Comparison of ENCODE assay signal across 28 cellular contexts in genomic region chr9:90511711-90512110, GRCh38.
"Had no signal": no experiment of that assay in that cellular context is flagged by ENCODE, and none has a peak within 500 bp of the region (broad histone marks: within the 10 kb centered on the region; RNA-seq: fewer than 3 reads in every experiment).

No MANE protein-coding gene starts in this region.

- H3K27me3 ChIP-seq: stomach, suprapubic skin, testis, thyroid gland, tibial artery, tibial nerve, transverse colon, upper lobe of left lung, upper lobe of right lung, uterus, vagina had no signal

- H3K36me3 Mint-ChIP-seq: stimulated activated effector memory CD8-positive, alpha-beta T cell treated with anti-CD3 and anti-CD28 coated beads, Interleukin-12 subunit alpha, Interleukin-12 subunit beta, amount 100 ng/mL, for 72 hours; stimulated activated memory B cell treated with anti-CD40 and anti-IgM and Interleukin-4, amounts not matched to agents 10 μg/mL and 1 μg/mL and 100 μg/mL, for 72 hours; stimulated activated naive B cell treated with anti-CD40 and anti-IgM and Interleukin-4, amounts not matched to agents 10 μg/mL and 1 μg/mL and 100 μg/mL, for 72 hours; type B pancreatic cell had no signal

- H3K4me3 Mint-ChIP-seq: stimulated activated effector memory CD8-positive, alpha-beta T cell treated with anti-CD3 and anti-CD28 coated beads, Interleukin-12 subunit alpha, Interleukin-12 subunit beta, amount 100 ng/mL, for 72 hours; stimulated activated memory B cell treated with anti-CD40 and anti-IgM and Interleukin-4, amounts not matched to agents 10 μg/mL and 1 μg/mL and 100 μg/mL, for 72 hours; stimulated activated naive B cell treated with anti-CD40 and anti-IgM and Interleukin-4, amounts not matched to agents 10 μg/mL and 1 μg/mL and 100 μg/mL, for 72 hours; stimulated activated naive CD8-positive, alpha-beta T cell treated with anti-CD3 and anti-CD28 coated beads, Interleukin-15, amount 100 ng/mL, for 72 hours; stimulated activated naive CD8-positive, alpha-beta T cell treated with anti-CD3 and anti-CD28 coated beads, Interleukin-15, Interleukin-2, amounts not matched to agents 100 ng/mL and 50 ng/mL, for 24 hours; type B pancreatic cell had no signal

- H3K9me3 Mint-ChIP-seq: stimulated activated effector memory CD8-positive, alpha-beta T cell treated with anti-CD3 and anti-CD28 coated beads, Interleukin-12 subunit alpha, Interleukin-12 subunit beta, amount 100 ng/mL, for 72 hours; stimulated activated memory B cell treated with anti-CD40 and anti-IgM and Interleukin-4, amounts not matched to agents 10 μg/mL and 1 μg/mL and 100 μg/mL, for 72 hours; stimulated activated naive B cell treated with anti-CD40 and anti-IgM and Interleukin-4, amounts not matched to agents 10 μg/mL and 1 μg/mL and 100 μg/mL, for 72 hours; stimulated activated naive CD8-positive, alpha-beta T cell treated with anti-CD3 and anti-CD28 coated beads, Interleukin-15, amount 100 ng/mL, for 72 hours; stimulated activated naive CD8-positive, alpha-beta T cell treated with anti-CD3 and anti-CD28 coated beads, Interleukin-15, Interleukin-2, amounts not matched to agents 100 ng/mL and 50 ng/mL, for 24 hours; type B pancreatic cell had no signal

- H3K9me3 ChIP-seq: stomach, suprapubic skin, testis, thoracic aorta, thyroid gland, tibial artery, tibial nerve, transverse colon, upper lobe of left lung, upper lobe of right lung, uterus, vagina had no signal

- H3K27me3 Mint-ChIP-seq: stimulated activated memory B cell treated with anti-CD40 and anti-IgM and Interleukin-4, amounts not matched to agents 10 μg/mL and 1 μg/mL and 100 μg/mL, for 72 hours; stimulated activated naive CD8-positive, alpha-beta T cell treated with anti-CD3 and anti-CD28 coated beads, Interleukin-15, amount 100 ng/mL, for 72 hours; type B pancreatic cell had no signal

- ATAC-seq: stimulated activated effector memory CD8-positive, alpha-beta T cell treated with anti-CD3 and anti-CD28 coated beads, Interleukin-12 subunit alpha, Interleukin-12 subunit beta, amount 100 ng/mL, for 72 hours; stimulated activated memory B cell treated with anti-CD40 and anti-IgM and Interleukin-4, amounts not matched to agents 10 μg/mL and 1 μg/mL and 100 μg/mL, for 72 hours; stimulated activated naive B cell treated with anti-CD40 and anti-IgM and Interleukin-4, amounts not matched to agents 10 μg/mL and 1 μg/mL and 100 μg/mL, for 72 hours; stimulated activated naive CD8-positive, alpha-beta T cell treated with anti-CD3 and anti-CD28 coated beads, Interleukin-15, amount 100 ng/mL, for 72 hours; stimulated activated naive CD8-positive, alpha-beta T cell treated with anti-CD3 and anti-CD28 coated beads, Interleukin-15, Interleukin-2, amounts not matched to agents 100 U/mL and 50 U/mL, for 24 hours; upper lobe of right lung had no signal

- H3K36me3 ChIP-seq: stomach, suprapubic skin, thoracic aorta, thyroid gland, tibial artery, tibial nerve, transverse colon, upper lobe of left lung, upper lobe of right lung, uterus, vagina had no signal

- H3K27ac Mint-ChIP-seq: stimulated activated effector memory CD8-positive, alpha-beta T cell treated with anti-CD3 and anti-CD28 coated beads, Interleukin-12 subunit alpha, Interleukin-12 subunit beta, amount 100 ng/mL, for 72 hours; stimulated activated memory B cell treated with anti-CD40 and anti-IgM and Interleukin-4, amounts not matched to agents 10 μg/mL and 1 μg/mL and 100 μg/mL, for 72 hours; stimulated activated naive B cell treated with anti-CD40 and anti-IgM and Interleukin-4, amounts not matched to agents 10 μg/mL and 1 μg/mL and 100 μg/mL, for 72 hours; stimulated activated naive CD8-positive, alpha-beta T cell treated with anti-CD3 and anti-CD28 coated beads, Interleukin-15, amount 100 ng/mL, for 72 hours; stimulated activated naive CD8-positive, alpha-beta T cell treated with anti-CD3 and anti-CD28 coated beads, Interleukin-15, Interleukin-2, amounts not matched to agents 100 ng/mL and 50 ng/mL, for 24 hours; type B pancreatic cell had no signal

- H3K4me3 ChIP-seq: stomach, suprapubic skin, testis, thoracic aorta, thyroid gland, tibial artery, tibial nerve, transverse colon, upper lobe of left lung, upper lobe of right lung, uterus, vagina had no signal

- DNase-seq: stimulated activated CD4-positive, alpha-beta T cell treated with anti-CD3 and anti-CD28 coated beads, Interleukin-2, amount 100 ng/mL, for 24 hours; stimulated activated CD4-positive, alpha-beta T cell treated with anti-CD3 and anti-CD28 coated beads, Interleukin-2, amount 100 ng/mL, for 48 hours; stimulated activated CD4-positive, alpha-beta T cell treated with anti-CD3 and anti-CD28 coated beads, Interleukin-4, amount 100 ng/mL, for 1 hour; stimulated activated CD4-positive, alpha-beta T cell treated with anti-CD3 and anti-CD28 coated beads, Interleukin-4, amount 100 ng/mL, for 24 hours; stimulated activated CD4-positive, alpha-beta T cell treated with anti-CD3 and anti-CD28 coated beads, Interleukin-4, amount 100 ng/mL, for 4 hours; stimulated activated CD8-positive, alpha-beta memory T cell treated with anti-CD3 and anti-CD28 coated beads, Interleukin-4, amount 100 ng/mL, for 48 hours; stimulated activated naive B cell treated with anti-CD40 and anti-IgM and Interleukin-4, amounts not matched to agents 10 μg/mL and 1 μg/mL and 100 μg/mL, for 72 hours; stimulated activated naive CD4-positive, alpha-beta T cell; stimulated activated naive CD4-positive, alpha-beta T cell treated with Interleukin-2 at 50 U/mL for 16 hours; stimulated activated naive CD8-positive, alpha-beta T cell treated with anti-CD3 and anti-CD28 coated beads, Interleukin-15, amount 100 ng/mL, for 72 hours; stimulated activated naive CD8-positive, alpha-beta T cell treated with anti-CD3 and anti-CD28 coated beads, Interleukin-15, Interleukin-2, amounts not matched to agents 100 U/mL and 50 U/mL, for 24 hours; stomach; substantia nigra; testis; thyroid gland; tibial artery; transverse colon; upper lobe of left lung; upper lobe of right lung; uterus had no signal

- H3K4me1 ChIP-seq: stomach, suprapubic skin, testis, thyroid gland, tibial artery, tibial nerve, transverse colon, upper lobe of left lung, upper lobe of right lung, uterus, vagina had no signal

- H3K4me1 Mint-ChIP-seq: stimulated activated naive CD8-positive, alpha-beta T cell treated with anti-CD3 and anti-CD28 coated beads, Interleukin-15, amount 100 ng/mL, for 72 hours had no signal

- H3K27ac ChIP-seq: stomach, suprapubic skin, testis, thoracic aorta, thyroid gland, tibial artery, tibial nerve, transverse colon, upper lobe of left lung, upper lobe of right lung, uterus, vagina had no signal
